10 cellular contexts compared by ENCODE assay signal in genomic region chr14:101922866-101923265, GRCh38.
"Had no signal": no experiment of that assay in that cellular context is flagged by ENCODE, and none has a peak within 500 bp of the region (broad histone marks: within the 10 kb centered on the region; RNA-seq: fewer than 3 reads in every experiment).

No MANE protein-coding gene starts in this region.

- H3K9me3 Mint-ChIP-seq: stimulated activated memory B cell treated with anti-CD40 and anti-IgM and Interleukin-4, amounts not matched to agents 10 μg/mL and 1 μg/mL and 100 μg/mL, for 72 hours had no signal

- H3K4me3 ChIP-seq: adrenal gland, left lung, tibial artery had no signal

- H3K27ac ChIP-seq: adrenal gland, left lung, tibial artery had no signal

- H3K27ac Mint-ChIP-seq: stimulated activated memory B cell treated with anti-CD40 and anti-IgM and Interleukin-4, amounts not matched to agents 10 μg/mL and 1 μg/mL and 100 μg/mL, for 72 hours had no signal

- DNase-seq: activated CD4-positive, alpha-beta T cell treated with anti-CD3 and anti-CD28 coated beads for 4 hours; activated T-cell treated with anti-CD3 and anti-CD28 coated beads, Interleukin-2, amount 50 U/mL, for 1 hour; hippocampal formation; kidney; left lung; mammary epithelial cell; Right ventricle myocardium superior; tibial artery had no signal

- H3K9me3 ChIP-seq: adrenal gland, left lung, tibial artery had no signal

- H3K4me1 Mint-ChIP-seq: stimulated activated memory B cell treated with anti-CD40 and anti-IgM and Interleukin-4, amounts not matched to agents 10 μg/mL and 1 μg/mL and 100 μg/mL, for 72 hours had no signal

- H3K4me3 Mint-ChIP-seq: stimulated activated memory B cell treated with anti-CD40 and anti-IgM and Interleukin-4, amounts not matched to agents 10 μg/mL and 1 μg/mL and 100 μg/mL, for 72 hours had no signal

- H3K4me1 ChIP-seq: left lung had no signal

- H3K27me3 ChIP-seq: adrenal gland, left lung, tibial artery had no signal

- H3K27me3 Mint-ChIP-seq: stimulated activated memory B cell treated with anti-CD40 and anti-IgM and Interleukin-4, amounts not matched to agents 10 μg/mL and 1 μg/mL and 100 μg/mL, for 72 hours had no signal
